In genomic region chr1:231803353-231803752, GRCh38 we compare ENCODE assay signal across 17 cellular contexts.
DNase-seq lines count a peak whose midpoint lies in the region; ATAC-seq and TF ChIP-seq lines count a peak whose summit lies in the region.
"Had no signal": no experiment of that assay in that cellular context is flagged by ENCODE, and none has a peak within 500 bp of the region (broad histone marks: within the 10 kb centered on the region; RNA-seq: fewer than 3 reads in every experiment).

No MANE protein-coding gene starts in this region.

- H3K9me3 ChIP-seq in lung (ENCODE audit: control insufficient read depth in 2 of 2, insufficient read depth in 1 of 2, low read length in 1 of 2), result no peaks in the 10 kb centered on the region
- no peaks in the 10 kb centered on the region for H3K9me3 ChIP-seq in CD4-positive, alpha-beta T cell (ENCODE audit: control insufficient read depth, low read length)
- H3K9me3 ChIP-seq: thoracic aorta had no signal

- no peak for TF ChIP-seq CTCF in NB4 (IDR thresholded peaks at IDR 0.05; ENCODE audit: low read depth, low read length)
- TF ChIP-seq CTCF in lung (IDR thresholded peaks at IDR 0.05; ENCODE audit: control extremely low read depth, extremely low read depth), result no peak
- TF ChIP-seq CTCF in GM23338 (conservative IDR thresholded peaks at IDR 0.05; ENCODE audit: low read depth in 2 of 2), result no peak
- no peak for TF ChIP-seq CTCF in CD4-positive, alpha-beta T cell (IDR thresholded peaks at IDR 0.05)

- WGBS in lung, 2 donors, result 27 to 53% methylated on average over 8 of the region's 8 CpGs

- CTCF ChIA-PET in CD4-positive, alpha-beta T cell (lab: Charles Lee), result no interaction called here

- H3K4me3 ChIP-seq in NB4 (ENCODE audit: low read depth, low read length) (peak overlapping the region; percentile 38), lung (no peak overlapping the region), GM23338 (no peak overlapping the region)
- H3K4me3 ChIP-seq: thoracic aorta had no signal

- H3K27ac ChIP-seq in lung (ENCODE audit: low read depth in 1 of 2, low read length in 1 of 2), result no peak overlapping the region
- H3K27ac ChIP-seq in GM23338 (ENCODE audit: low read depth), result no peak overlapping the region
- H3K27ac ChIP-seq in CD4-positive, alpha-beta T cell (ENCODE audit: low read depth, low read length), result no peak overlapping the region
- H3K27ac ChIP-seq: thoracic aorta had no signal

- H3K36me3 Mint-ChIP-seq in dendritic cell treated with granulocyte-macrophage colony-stimulating factor and Interleukin-4, amounts not matched to agents 40 ng/mL and 50 ng/mL, for 4 days (ENCODE audit: low read depth), result peaks cover 40% of the 10 kb centered on the region
- H3K36me3 Mint-ChIP-seq in GM23338 (ENCODE audit: low read depth), result peaks cover 15% of the 10 kb centered on the region
- peaks cover 57% of the 10 kb centered on the region for H3K36me3 Mint-ChIP-seq in CD4-positive, alpha-beta T cell (ENCODE audit: low read depth)

- no peaks in the 10 kb centered on the region; the same call in 1 of the 2 replicates for H3K9me2 ChIP-seq in GM23338 (ENCODE audit: insufficient read depth)

- H3K27me3 Mint-ChIP-seq in dendritic cell treated with granulocyte-macrophage colony-stimulating factor and Interleukin-4, amounts not matched to agents 40 ng/mL and 50 ng/mL, for 4 days, result no peaks in the 10 kb centered on the region
- H3K27me3 Mint-ChIP-seq in GM23338 (ENCODE audit: insufficient read depth, low read depth, poor library complexity), result peaks cover 13% of the 10 kb centered on the region
- H3K27me3 Mint-ChIP-seq in CD4-positive, alpha-beta T cell, result no peaks in the 10 kb centered on the region
- H3K27me3 Mint-ChIP-seq: activated B cell treated with CpG ODN at 0.5 μM for 24 hours; activated naive CD4-positive, alpha-beta T cell treated with anti-CD3 and anti-CD28 coated beads, Interleukin-2, amount 50 U/mL, for 24 hours; memory B cell had no signal

- peaks cover 9% of the 10 kb centered on the region for H3K9me3 Mint-ChIP-seq in dendritic cell treated with granulocyte-macrophage colony-stimulating factor and Interleukin-4, amounts not matched to agents 40 ng/mL and 50 ng/mL, for 4 days
- H3K9me3 Mint-ChIP-seq in GM23338, result peaks cover 18% of the 10 kb centered on the region
- peaks cover 3% of the 10 kb centered on the region for H3K9me3 Mint-ChIP-seq in CD4-positive, alpha-beta T cell
- H3K9me3 Mint-ChIP-seq: activated B cell treated with CpG ODN at 0.5 μM for 24 hours; activated naive CD4-positive, alpha-beta T cell treated with anti-CD3 and anti-CD28 coated beads, Interleukin-2, amount 50 U/mL, for 24 hours had no signal

- no peaks in the 10 kb centered on the region for H3K27me3 ChIP-seq in lung (ENCODE audit: control insufficient read depth, insufficient read depth)
- no peaks in the 10 kb centered on the region for H3K27me3 ChIP-seq in GM23338 (ENCODE audit: insufficient read depth)
- H3K27me3 ChIP-seq in CD4-positive, alpha-beta T cell (ENCODE audit: control insufficient read depth, insufficient read depth, low read length), result no peaks in the 10 kb centered on the region

- no peak overlapping the region for H2AFZ ChIP-seq in GM23338

- H3K4me3 Mint-ChIP-seq in dendritic cell treated with granulocyte-macrophage colony-stimulating factor and Interleukin-4, amounts not matched to agents 40 ng/mL and 50 ng/mL, for 4 days, result peak overlapping the region; percentile 49
- H3K4me3 Mint-ChIP-seq in GM23338, result no peak overlapping the region
- H3K4me3 Mint-ChIP-seq in CD4-positive, alpha-beta T cell, result no peak overlapping the region
- H3K4me3 Mint-ChIP-seq: activated B cell treated with CpG ODN at 0.5 μM for 24 hours; activated naive CD4-positive, alpha-beta T cell treated with anti-CD3 and anti-CD28 coated beads, Interleukin-2, amount 50 U/mL, for 24 hours; memory B cell had no signal

- ATAC-seq in lung (ENCODE audit: insufficient read depth, low FRiP score), result no peak
- no peak for ATAC-seq in GM23338
- no peak for ATAC-seq in CD4-positive, alpha-beta T cell (ENCODE audit: poor library complexity)
- no peak for ATAC-seq in HG02642 (IDR thresholded peaks at IDR 0.05; ENCODE audit: poor library complexity, unreplicated experiment)
- ATAC-seq: PC-3 had no signal

- peak overlapping the region; percentile 96 for H3K27ac Mint-ChIP-seq in dendritic cell treated with granulocyte-macrophage colony-stimulating factor and Interleukin-4, amounts not matched to agents 40 ng/mL and 50 ng/mL, for 4 days
- no peak overlapping the region for H3K27ac Mint-ChIP-seq in GM23338
- H3K27ac Mint-ChIP-seq in CD4-positive, alpha-beta T cell, result no peak overlapping the region
- H3K27ac Mint-ChIP-seq: activated B cell treated with CpG ODN at 0.5 μM for 24 hours; activated naive CD4-positive, alpha-beta T cell treated with anti-CD3 and anti-CD28 coated beads, Interleukin-2, amount 50 U/mL, for 24 hours; memory B cell had no signal

- peaks cover 0 to 2% of the 10 kb centered on the region in 2 donors for H3K4me1 ChIP-seq in lung (ENCODE audit: control insufficient read depth in 2 of 2, insufficient read depth in 2 of 2, low read length in 2 of 2)
- H3K4me1 ChIP-seq in GM23338 (ENCODE audit: insufficient read depth), result no peaks in the 10 kb centered on the region

- no peaks in the 10 kb centered on the region for H3F3A ChIP-seq in GM23338 (replicated peaks; ENCODE audit: low read depth)

- H3K4me1 Mint-ChIP-seq in dendritic cell treated with granulocyte-macrophage colony-stimulating factor and Interleukin-4, amounts not matched to agents 40 ng/mL and 50 ng/mL, for 4 days (ENCODE audit: low read depth), result peaks cover 64% of the 10 kb centered on the region
- no peaks in the 10 kb centered on the region; the same call in 1 of the 3 replicates for H3K4me1 Mint-ChIP-seq in GM23338
- no peaks in the 10 kb centered on the region for H3K4me1 Mint-ChIP-seq in CD4-positive, alpha-beta T cell (ENCODE audit: low read depth)
- H3K4me1 Mint-ChIP-seq: activated B cell treated with CpG ODN at 0.5 μM for 24 hours; activated naive CD4-positive, alpha-beta T cell treated with anti-CD3 and anti-CD28 coated beads, Interleukin-2, amount 50 U/mL, for 24 hours had no signal

- H3K79me2 ChIP-seq in GM23338 (replicated peaks; ENCODE audit: insufficient read depth), result no peaks in the 10 kb centered on the region

- intact Hi-C loops in dendritic cell treated with granulocyte-macrophage colony-stimulating factor and Interleukin-4, amounts not matched to agents 40 ng/mL and 50 ng/mL, for 4 days (cut with micrococcal nuclease), result no loop called here
- intact Hi-C loops in CD4-positive, alpha-beta T cell (cut with DNase I, micrococcal nuclease), result no loop called here

- no peaks in the 10 kb centered on the region for H4K20me1 ChIP-seq in GM23338 (replicated peaks; ENCODE audit: insufficient read depth)

- POLR2A ChIA-PET in CD4-positive, alpha-beta T cell (lab: Charles Lee), result no interaction called here

- no peak overlapping the region for H3K4me2 ChIP-seq in GM23338

- TF ChIP-seq POLR2A in NB4 (IDR thresholded peaks at IDR 0.05; ENCODE audit: extremely low read depth, insufficient read length), result no peak

- H3K36me3 ChIP-seq in lung (ENCODE audit: control insufficient read depth in 2 of 2, insufficient read depth in 2 of 2, low read length in 2 of 2) (peaks cover 0 to 4% of the 10 kb centered on the region in 2 donors), GM23338 (ENCODE audit: insufficient read depth) (no peaks in the 10 kb centered on the region)
- H3K36me3 ChIP-seq: thoracic aorta had no signal

- DNase-seq in AG20443 (ENCODE audit: low spot score) (peak; percentile 59), NB4 (ENCODE audit: low read depth) (peak; percentile 96), lung (ENCODE audit: low spot score) (peak; percentile 61), GM23338 (ENCODE audit: low spot score) (no peak)
- no peak for DNase-seq in activated naive CD4-positive, alpha-beta T cell (lab: John Stamatoyannopoulos, UW)
- DNase-seq in CD4-positive, alpha-beta T cell, result no peak
- DNase-seq: activated B cell treated with CpG ODN at 0.5 μM for 24 hours; activated CD8-positive, alpha-beta memory T cell treated with anti-CD3 and anti-CD28 coated beads, Interleukin-2, amount 50 U/mL, for 48 hours; cerebellar nuclear complex; occipital lobe; T-helper 1 cell had no signal

TF ChIP-seq in GM23338, 12 proteins besides CTCF, POLR2A, EP300 and RAD21 (continues in another document):
- TF ChIP-seq JUNB (IDR thresholded peaks at IDR 0.05; ENCODE audit: unreplicated experiment) (no peak), EZH2 (IDR thresholded peaks at IDR 0.05; ENCODE audit: low read depth, unreplicated experiment) (no peak), ZNF331 (CRISPR knock-in tag; IDR thresholded peaks at IDR 0.05; ENCODE audit: low read depth) (no peak), ZNF114 (CRISPR knock-in tag; IDR thresholded peaks at IDR 0.05) (no peak), POLR2AphosphoS5 (IDR thresholded peaks at IDR 0.05; ENCODE audit: low read depth) (no peak), NANOG (IDR thresholded peaks at IDR 0.05; ENCODE audit: borderline replicate concordance) (no peak)

Comparison
In these comparisons a context has a peak if more than half of its experiments do, and no peak if none do; other contexts are left out.
1. DNase-seq: peak in AG20443 (single experiment), NB4 (single experiment) and lung (single experiment); none in GM23338 (single experiment), activated naive CD4-positive, alpha-beta T cell (0 of 4) and CD4-positive, alpha-beta T cell (0 of 10).